Comparison of ENCODE assay signal across 2 cellular contexts in the genomic region with DNA sequence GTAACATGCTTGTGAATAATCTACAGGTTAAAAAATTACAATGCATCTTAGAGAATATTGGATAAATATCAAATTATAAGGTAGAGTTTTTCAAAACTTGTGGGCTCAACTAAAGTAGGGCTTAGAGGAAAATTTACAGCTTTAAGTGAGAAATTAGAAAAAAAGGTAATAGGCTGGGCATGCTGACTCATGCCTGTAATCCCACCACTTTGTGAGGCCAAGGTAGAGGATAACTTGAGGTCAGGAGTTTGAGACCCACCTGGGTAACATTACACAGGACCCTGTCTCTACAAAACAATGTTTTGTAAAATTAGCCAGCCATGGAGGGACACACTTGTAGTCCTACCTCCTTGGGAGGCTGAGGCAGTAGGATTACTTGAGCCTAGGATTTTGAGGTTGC.
TF ChIP-seq lines count a peak whose summit lies in the region.

No MANE protein-coding gene starts in this region.

TF ChIP-seq in GM23338, 12 proteins besides CTCF, POLR2A, EP300 and RAD21:
- TF ChIP-seq ZNF114 (CRISPR knock-in tag; IDR thresholded peaks at IDR 0.05) = no peak
- no peak for TF ChIP-seq ZNF331 (CRISPR knock-in tag; IDR thresholded peaks at IDR 0.05; ENCODE audit: low read depth)
- TF ChIP-seq POLR2AphosphoS5 (IDR thresholded peaks at IDR 0.05; ENCODE audit: low read depth) = no peak
- TF ChIP-seq, protein P1, sequence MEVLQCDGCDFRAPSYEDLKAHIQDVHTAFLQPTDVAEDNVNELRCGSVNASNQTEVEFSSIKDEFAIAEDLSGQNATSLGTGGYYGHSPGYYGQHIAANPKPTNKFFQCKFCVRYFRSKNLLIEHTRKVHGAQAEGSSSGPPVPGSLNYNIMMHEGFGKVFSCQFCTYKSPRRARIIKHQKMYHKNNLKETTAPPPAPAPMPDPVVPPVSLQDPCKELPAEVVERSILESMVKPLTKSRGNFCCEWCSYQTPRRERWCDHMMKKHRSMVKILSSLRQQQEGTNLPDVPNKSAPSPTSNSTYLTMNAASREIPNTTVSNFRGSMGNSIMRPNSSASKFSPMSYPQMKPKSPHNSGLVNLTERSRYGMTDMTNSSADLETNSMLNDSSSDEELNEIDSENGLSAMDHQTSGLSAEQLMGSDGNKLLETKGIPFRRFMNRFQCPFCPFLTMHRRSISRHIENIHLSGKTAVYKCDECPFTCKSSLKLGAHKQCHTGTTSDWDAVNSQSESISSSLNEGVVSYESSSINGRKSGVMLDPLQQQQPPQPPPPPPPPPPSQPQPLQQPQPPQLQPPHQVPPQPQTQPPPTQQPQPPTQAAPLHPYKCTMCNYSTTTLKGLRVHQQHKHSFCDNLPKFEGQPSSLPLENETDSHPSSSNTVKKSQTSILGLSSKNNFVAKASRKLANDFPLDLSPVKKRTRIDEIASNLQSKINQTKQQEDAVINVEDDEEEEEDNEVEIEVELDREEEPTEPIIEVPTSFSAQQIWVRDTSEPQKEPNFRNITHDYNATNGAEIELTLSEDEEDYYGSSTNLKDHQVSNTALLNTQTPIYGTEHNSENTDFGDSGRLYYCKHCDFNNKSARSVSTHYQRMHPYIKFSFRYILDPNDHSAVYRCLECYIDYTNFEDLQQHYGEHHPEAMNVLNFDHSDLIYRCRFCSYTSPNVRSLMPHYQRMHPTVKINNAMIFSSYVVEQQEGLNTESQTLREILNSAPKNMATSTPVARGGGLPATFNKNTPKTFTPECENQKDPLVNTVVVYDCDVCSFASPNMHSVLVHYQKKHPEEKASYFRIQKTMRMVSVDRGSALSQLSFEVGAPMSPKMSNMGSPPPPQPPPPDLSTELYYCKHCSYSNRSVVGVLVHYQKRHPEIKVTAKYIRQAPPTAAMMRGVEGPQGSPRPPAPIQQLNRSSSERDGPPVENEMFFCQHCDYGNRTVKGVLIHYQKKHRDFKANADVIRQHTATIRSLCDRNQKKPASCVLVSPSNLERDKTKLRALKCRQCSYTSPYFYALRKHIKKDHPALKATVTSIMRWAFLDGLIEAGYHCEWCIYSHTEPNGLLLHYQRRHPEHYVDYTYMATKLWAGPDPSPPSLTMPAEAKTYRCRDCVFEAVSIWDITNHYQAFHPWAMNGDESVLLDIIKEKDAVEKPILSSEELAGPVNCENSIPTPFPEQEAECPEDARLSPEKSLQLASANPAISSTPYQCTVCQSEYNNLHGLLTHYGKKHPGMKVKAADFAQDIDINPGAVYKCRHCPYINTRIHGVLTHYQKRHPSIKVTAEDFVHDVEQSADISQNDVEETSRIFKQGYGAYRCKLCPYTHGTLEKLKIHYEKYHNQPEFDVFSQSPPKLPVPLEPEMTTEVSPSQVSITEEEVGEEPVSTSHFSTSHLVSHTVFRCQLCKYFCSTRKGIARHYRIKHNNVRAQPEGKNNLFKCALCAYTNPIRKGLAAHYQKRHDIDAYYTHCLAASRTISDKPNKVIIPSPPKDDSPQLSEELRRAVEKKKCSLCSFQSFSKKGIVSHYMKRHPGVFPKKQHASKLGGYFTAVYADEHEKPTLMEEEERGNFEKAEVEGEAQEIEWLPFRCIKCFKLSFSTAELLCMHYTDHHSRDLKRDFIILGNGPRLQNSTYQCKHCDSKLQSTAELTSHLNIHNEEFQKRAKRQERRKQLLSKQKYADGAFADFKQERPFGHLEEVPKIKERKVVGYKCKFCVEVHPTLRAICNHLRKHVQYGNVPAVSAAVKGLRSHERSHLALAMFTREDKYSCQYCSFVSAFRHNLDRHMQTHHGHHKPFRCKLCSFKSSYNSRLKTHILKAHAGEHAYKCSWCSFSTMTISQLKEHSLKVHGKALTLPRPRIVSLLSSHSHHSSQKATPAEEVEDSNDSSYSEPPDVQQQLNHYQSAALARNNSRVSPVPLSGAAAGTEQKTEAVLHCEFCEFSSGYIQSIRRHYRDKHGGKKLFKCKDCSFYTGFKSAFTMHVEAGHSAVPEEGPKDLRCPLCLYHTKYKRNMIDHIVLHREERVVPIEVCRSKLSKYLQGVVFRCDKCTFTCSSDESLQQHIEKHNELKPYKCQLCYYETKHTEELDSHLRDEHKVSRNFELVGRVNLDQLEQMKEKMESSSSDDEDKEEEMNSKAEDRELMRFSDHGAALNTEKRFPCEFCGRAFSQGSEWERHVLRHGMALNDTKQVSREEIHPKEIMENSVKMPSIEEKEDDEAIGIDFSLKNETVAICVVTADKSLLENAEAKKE (CRISPR knock-in tag; IDR thresholded peaks at IDR 0.05) = no peak
- no peak for TF ChIP-seq EZH2phosphoT487 (IDR thresholded peaks at IDR 0.05; ENCODE audit: unreplicated experiment)
- no peak for TF ChIP-seq NANOG (IDR thresholded peaks at IDR 0.05; ENCODE audit: borderline replicate concordance)
- no peak for TF ChIP-seq JUNB (IDR thresholded peaks at IDR 0.05; ENCODE audit: unreplicated experiment)
- no peak for TF ChIP-seq STAT1 (IDR thresholded peaks at IDR 0.05; ENCODE audit: unreplicated experiment)
- TF ChIP-seq REST (IDR thresholded peaks at IDR 0.05; ENCODE audit: unreplicated experiment) = no peak
- TF ChIP-seq CREB1 (CRISPR knock-in tag; IDR thresholded peaks at IDR 0.05; ENCODE audit: low read depth) = no peak

TF ChIP-seq in K562, 482 proteins besides CTCF, POLR2A, EP300 and RAD21:
- TF ChIP-seq DPF2 (IDR thresholded peaks at IDR 0.05) (0 out of 2 replicates have a peak, but pooled peaks have one; percentile 15), MAFG (tag; conservative IDR thresholded peaks at IDR 0.05) (peak; percentile 40; the same call in 1 of the 2 replicates), NFE2 (IDR thresholded peaks at IDR 0.05; ENCODE audit: low read depth) (peak; percentile 81), MAFK (IDR thresholded peaks at IDR 0.05; ENCODE audit: low read length) (peak; percentile 36; the same call in 1 of the 2 replicates), ZBTB11 (CRISPR knock-in tag; IDR thresholded peaks at IDR 0.05) (no peak), OTX1 (CRISPR knock-in tag; IDR thresholded peaks at IDR 0.05) (0 out of 2 replicates have a peak, but pooled peaks have one; percentile 3), SRSF7 (optimal IDR thresholded peaks at IDR 0.05; ENCODE audit: low read depth, low read length) (no peak), MAFF (IDR thresholded peaks at IDR 0.05; ENCODE audit: low read length) (peak; percentile 57), C11orf30 (IDR thresholded peaks at IDR 0.05; ENCODE audit: low read depth) (peak; percentile 49), ZNF592 (IDR thresholded peaks at IDR 0.05) (peak; percentile 26; the same call in 1 of the 2 replicates), SMAD3 (CRISPR knock-in tag; conservative IDR thresholded peaks at IDR 0.05) (peak; percentile 45; the same call in 1 of the 2 replicates), TBP (optimal IDR thresholded peaks at IDR 0.05; ENCODE audit: low read depth, low read length) (no peak), ZNF316 (IDR thresholded peaks at IDR 0.05) (peak; percentile 61; the same call in 1 of the 2 replicates)
- TF ChIP-seq, protein P2, sequence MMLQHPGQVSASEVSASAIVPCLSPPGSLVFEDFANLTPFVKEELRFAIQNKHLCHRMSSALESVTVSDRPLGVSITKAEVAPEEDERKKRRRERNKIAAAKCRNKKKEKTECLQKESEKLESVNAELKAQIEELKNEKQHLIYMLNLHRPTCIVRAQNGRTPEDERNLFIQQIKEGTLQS (IDR thresholded peaks at IDR 0.05) = 0 out of 2 replicates have a peak, but pooled peaks have one; percentile 17
- TF ChIP-seq, protein P2 (CRISPR knock-in tag; conservative IDR thresholded peaks at IDR 0.05) = no peak
